ENCODE assay signal across 8 cellular contexts in genomic region chr12:51270067-51270846, GRCh38. TPM values are rescaled to one million over a fixed set of nuclear protein-coding genes. Genes with fewer than 3 reads are reported as not detected.
DNase-seq lines count a peak whose midpoint lies in the region; ATAC-seq and TF ChIP-seq lines count a peak whose summit lies in the region.

A gene with protein sequence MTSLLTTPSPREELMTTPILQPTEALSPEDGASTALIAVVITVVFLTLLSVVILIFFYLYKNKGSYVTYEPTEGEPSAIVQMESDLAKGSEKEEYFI (minus strand): TSS chr12:51270415. CDS start chr12:51269278, 1,137 bp downstream.

- CTCF ChIA-PET in Caco-2 (lab: Charles Lee) = interaction anchor here (0.6 to 2.7 kb wide), 12 partner anchors 17 to 505 kb away, joined by 3 to 104 read pairs (median 4); partner anchors contain the start of genes DAZAP2 and POU6F1

- BruUV-seq in Caco-2 (replicated peaks; lab: Mats Ljungman, UMichigan) = TSS peak; percentile 80

- H3K36me3 ChIP-seq in Caco-2 (ENCODE audit: control insufficient read depth, insufficient read depth, low read length) (no peaks in the 10 kb centered on the region), brain microvascular endothelial cell (replicated peaks) (no peaks in the 10 kb centered on the region), smooth muscle cell (ENCODE audit: low read depth) (no peaks in the 10 kb centered on the region)

- H3K4me3 Mint-ChIP-seq in Caco-2 (ENCODE audit: unreplicated experiment) (peak within 1 kb of the TSS; percentile 87), T-helper 17 cell (peak within 1 kb of the TSS; percentile 97)

- H3K27me3 ChIP-seq in Caco-2 (replicated peaks; ENCODE audit: control insufficient read depth, insufficient read depth, low read length) = no peaks in the 10 kb centered on the region
- no peaks in the 10 kb centered on the region for H3K27me3 ChIP-seq in brain microvascular endothelial cell (replicated peaks)
- H3K27me3 ChIP-seq in smooth muscle cell (ENCODE audit: low read depth) = no peaks in the 10 kb centered on the region

- POLR2A ChIA-PET in Caco-2 (lab: Charles Lee) = interaction anchor here (0.6 to 3.0 kb wide), 17 partner anchors 22 to 329 kb away, joined by 3 to 51 read pairs (median 4); partner anchors contain the start of genes CSRNP2, DAZAP2, LETMD1 and POU6F1

- H3K4me1 ChIP-seq in Caco-2 (peaks cover 20% of the 10 kb centered on the region), smooth muscle cell (ENCODE audit: low read depth) (no peaks in the 10 kb centered on the region)

- H3K9me3 ChIP-seq in Caco-2 (no peaks in the 10 kb centered on the region), T-helper 17 cell (ENCODE audit: control insufficient read depth, low read length, poor library complexity, severe bottlenecking) (no peaks in the 10 kb centered on the region), iPS-18c (ENCODE audit: control insufficient read depth, insufficient read depth, low read length) (no peaks in the 10 kb centered on the region), smooth muscle cell (replicated peaks; ENCODE audit: low read depth) (no peaks in the 10 kb centered on the region)

- TF ChIP-seq CTCF in Caco-2 (IDR thresholded peaks at IDR 0.05; ENCODE audit: insufficient read depth in 1 of 2, low read depth in 1 of 2, low read length in 1 of 2, severe bottlenecking in 1 of 2, unreplicated experiment in 1 of 2) (peak; percentile 1 to 12), brain microvascular endothelial cell (IDR thresholded peaks at IDR 0.05; ENCODE audit: low read depth, low read length, missing control alignments) (no peak), smooth muscle cell (IDR thresholded peaks at IDR 0.05; ENCODE audit: borderline replicate concordance, insufficient read depth, poor library complexity, severe bottlenecking) (no peak)

- ATAC-seq in GM21390 (IDR thresholded peaks at IDR 0.05; ENCODE audit: unreplicated experiment) (peak; percentile 78), T-helper 17 cell (peak; percentile 58)

- no peaks in the 10 kb centered on the region for H3K9me3 Mint-ChIP-seq in Caco-2 (ENCODE audit: unreplicated experiment)

- peak within 1 kb of the TSS; percentile 89 for H2AFZ ChIP-seq in smooth muscle cell (ENCODE audit: low read depth)

- WGBS in smooth muscle cell (ENCODE audit: low lambda C conversion rate) = 1% methylated on average over 60 of the region's 79 CpGs

- intact Hi-C loops in Caco-2 (cut with micrococcal nuclease; ENCODE audit: unreplicated experiment) = loop anchor here (2.0 kb wide), 1 partner anchor 51 kb away; no protein-coding TSS in a partner anchor

- in situ Hi-C loops in brain microvascular endothelial cell (cut with HindIII; ENCODE audit: low pct_ligation_motif_present, low sequenced_read_pairs) = no loop called here

- H3K27ac Mint-ChIP-seq in Caco-2 (ENCODE audit: unreplicated experiment) (peak within 1 kb of the TSS; percentile 99), T-helper 17 cell (peak within 1 kb of the TSS; percentile 90)

- H3K4me1 Mint-ChIP-seq in Caco-2 (ENCODE audit: low read depth, unreplicated experiment) (peaks cover 19% of the 10 kb centered on the region), T-helper 17 cell (peaks cover 24% of the 10 kb centered on the region)

- H4K20me1 ChIP-seq in smooth muscle cell (ENCODE audit: low read depth) = no peaks in the 10 kb centered on the region

- no peaks in the 10 kb centered on the region for H3K79me2 ChIP-seq in smooth muscle cell (ENCODE audit: low read depth)

- DNase-seq in Caco-2 (peak; percentile 94 to 99), HuH-7.5 (ENCODE audit: low spot score) (peak; percentile 61), T-helper 17 cell (peak; percentile 14 to 36 (median 31)), brain microvascular endothelial cell (peak; percentile 22), smooth muscle cell (lab: John Stamatoyannopoulos, UW; ENCODE audit: unreplicated experiment) (peak; percentile 21), NCI-H446 (lab: John Stamatoyannopoulos, UW) (no peak)

- H3K36me3 Mint-ChIP-seq in Caco-2 (ENCODE audit: insufficient read depth, unreplicated experiment) = peaks cover 45% of the 10 kb centered on the region
- H3K36me3 Mint-ChIP-seq in T-helper 17 cell (ENCODE audit: low read depth) = peaks cover 2% of the 10 kb centered on the region

- no peaks in the 10 kb centered on the region for H3F3A ChIP-seq in smooth muscle cell (ENCODE audit: low read depth)

- H3K4me3 ChIP-seq in Caco-2 (ENCODE audit: low read depth, low read length) = peak within 1 kb of the TSS; percentile 85
- H3K4me3 ChIP-seq in brain microvascular endothelial cell (ENCODE audit: low read depth, low read length) = peak within 1 kb of the TSS; percentile 75
- peak within 1 kb of the TSS; percentile 69 for H3K4me3 ChIP-seq in iPS-18c (ENCODE audit: insufficient read depth, low read depth, low read length)
- H3K4me3 ChIP-seq in smooth muscle cell = peak within 1 kb of the TSS; percentile 81

- H3K27ac ChIP-seq in brain microvascular endothelial cell (peak within 1 kb of the TSS; percentile 58), smooth muscle cell (ENCODE audit: low read depth) (peak within 1 kb of the TSS; percentile 38)

- H3K9ac ChIP-seq in smooth muscle cell (ENCODE audit: low read depth) = peak within 1 kb of the TSS; percentile 38

- peak within 1 kb of the TSS; percentile 89 for H3K4me2 ChIP-seq in smooth muscle cell

- H3K27me3 Mint-ChIP-seq in Caco-2 (ENCODE audit: insufficient read depth, unreplicated experiment) (no peaks in the 10 kb centered on the region), T-helper 17 cell (no peaks in the 10 kb centered on the region)

RNA-seq across cellular contexts. Expression of the gene that starts here (rescaled TPM):
- total RNA-seq in Caco-2 (2022) = 95.1 and 108 TPM in 2 replicates
- total RNA-seq in T-helper 17 cell = 1 to 10 TPM; 1.9 to 3.4 TPM
- 9.0 and 11.7 TPM in 2 replicates for total RNA-seq in smooth muscle cell
- 6.8 and 7.0 TPM in 2 replicates for polyA plus RNA-seq in smooth muscle cell

Comparison
In these comparisons a context has a peak if more than half of its experiments do, and no peak if none do; other contexts are left out.
1. DNase-seq: peak in Caco-2 (2 of 2), HuH-7.5 (single experiment), T-helper 17 cell (3 of 3), brain microvascular endothelial cell (single experiment) and smooth muscle cell (single experiment); none in NCI-H446 (0 of 2).
2. CTCF ChIP-seq: peak in Caco-2 (2 of 2); none in brain microvascular endothelial cell (single experiment) and smooth muscle cell (single experiment).
3. Peak in every context shown above with its lines, with median percentiles within 50 percentile points of each other: H3K4me3 ChIP-seq.